ENCODE assay signal across 20 cellular contexts in genomic region chr13:50581586-50582196, GRCh38.
DNase-seq lines count a peak whose midpoint lies in the region; ATAC-seq, FAIRE-seq and TF ChIP-seq lines count a peak whose summit lies in the region.
"Had no signal": no experiment of that assay in that cellular context is flagged by ENCODE, and none has a peak within 500 bp of the region (broad histone marks: within the 10 kb centered on the region; RNA-seq: fewer than 3 reads in every experiment).

No MANE protein-coding gene starts in this region.

- H3K27ac ChIP-seq in cardiac muscle cell (peak overlapping the region; percentile 32), astrocyte (ENCODE audit: low read depth, low read length) (peak overlapping the region; percentile 60)
- H3K27ac ChIP-seq: RWPE1, SJSA1 had no signal

- H3K27me3 ChIP-seq in cardiac muscle cell (no peaks in the 10 kb centered on the region), astrocyte (ENCODE audit: insufficient read depth, low read length) (no peaks in the 10 kb centered on the region)
- H3K27me3 ChIP-seq: SJSA1 had no signal

- H3K9ac ChIP-seq in astrocyte (ENCODE audit: low read length) = peak overlapping the region; percentile 29

- FAIRE-seq in astrocyte (lab: Jason Lieb, UNC) = no peak
- FAIRE-seq: GM19239 had no signal

- no peak overlapping the region for H3K4me3 Mint-ChIP-seq in astrocyte (ENCODE audit: unreplicated experiment)
- no peak overlapping the region for H3K4me3 Mint-ChIP-seq in stimulated activated memory B cell treated with anti-CD40 and anti-IgM and Interleukin-4, amounts not matched to agents 10 μg/mL and 1 μg/mL and 100 μg/mL, for 72 hours
- H3K4me3 Mint-ChIP-seq: CD4-positive, alpha-beta memory T cell had no signal

- H3K27ac Mint-ChIP-seq in astrocyte (ENCODE audit: unreplicated experiment) = no peak overlapping the region
- H3K27ac Mint-ChIP-seq in stimulated activated memory B cell treated with anti-CD40 and anti-IgM and Interleukin-4, amounts not matched to agents 10 μg/mL and 1 μg/mL and 100 μg/mL, for 72 hours = peak overlapping the region; percentile 13
- H3K27ac Mint-ChIP-seq: CD4-positive, alpha-beta memory T cell had no signal

- H3K4me1 ChIP-seq in cardiac muscle cell (ENCODE audit: low read depth) (peaks cover 21% of the 10 kb centered on the region), astrocyte (ENCODE audit: insufficient read depth, low read length) (peaks cover 14% of the 10 kb centered on the region)
- H3K4me1 ChIP-seq: SJSA1 had no signal

- H3K4me2 ChIP-seq in astrocyte (ENCODE audit: low read length) = no peak overlapping the region

- H3K4me1 Mint-ChIP-seq in astrocyte (ENCODE audit: low read depth, unreplicated experiment) = peaks cover 30% of the 10 kb centered on the region
- H3K4me1 Mint-ChIP-seq in stimulated activated memory B cell treated with anti-CD40 and anti-IgM and Interleukin-4, amounts not matched to agents 10 μg/mL and 1 μg/mL and 100 μg/mL, for 72 hours = peaks cover 13% of the 10 kb centered on the region

- TF ChIP-seq CTCF in cardiac muscle cell (IDR thresholded peaks at IDR 0.05; ENCODE audit: low read depth, low read length) (no peak), astrocyte (IDR thresholded peaks at IDR 0.05; ENCODE audit: insufficient read depth, low read depth, low read length) (no peak)

- H3K36me3 Mint-ChIP-seq in astrocyte (ENCODE audit: low read depth, unreplicated experiment) = no peaks in the 10 kb centered on the region
- peaks cover 6% of the 10 kb centered on the region for H3K36me3 Mint-ChIP-seq in stimulated activated memory B cell treated with anti-CD40 and anti-IgM and Interleukin-4, amounts not matched to agents 10 μg/mL and 1 μg/mL and 100 μg/mL, for 72 hours

- H3K9me3 Mint-ChIP-seq in astrocyte (ENCODE audit: unreplicated experiment) = no peaks in the 10 kb centered on the region
- peaks cover 2% of the 10 kb centered on the region for H3K9me3 Mint-ChIP-seq in stimulated activated memory B cell treated with anti-CD40 and anti-IgM and Interleukin-4, amounts not matched to agents 10 μg/mL and 1 μg/mL and 100 μg/mL, for 72 hours
- H3K9me3 Mint-ChIP-seq: CD4-positive, alpha-beta memory T cell had no signal

- ATAC-seq in stimulated activated memory B cell treated with anti-CD40 and anti-IgM and Interleukin-4, amounts not matched to agents 10 μg/mL and 1 μg/mL and 100 μg/mL, for 72 hours = no peak
- ATAC-seq in GM18873 (IDR thresholded peaks at IDR 0.05; ENCODE audit: low FRiP score, unreplicated experiment) = no peak

- H3K79me2 ChIP-seq in astrocyte (ENCODE audit: insufficient read depth, low read length) = no peaks in the 10 kb centered on the region

- H2AFZ ChIP-seq in astrocyte (ENCODE audit: low read depth, low read length) = no peak overlapping the region

- DNase-seq in cardiac muscle cell (ENCODE audit: low read depth in 1 of 2, low spot score in 1 of 2) = no peak
- DNase-seq in cardiac septum (ENCODE audit: low spot score) = no peak
- DNase-seq in astrocyte (ENCODE audit: low read depth) = no peak
- DNase-seq in myocyte (ENCODE audit: low read depth) = peak; percentile 61
- DNase-seq in HPDE6-E6E7 (ENCODE audit: extremely low spot score) = no peak
- no peak for DNase-seq in activated naive CD4-positive, alpha-beta T cell (lab: John Stamatoyannopoulos, UW)
- DNase-seq: Calu3; CD4-positive, alpha-beta memory T cell; GF-D8; NCI-H1092 treated with DMSO at 0.1 percent for 48 hours; NCI-H146; NCI-H2081; NCI-H510A treated with DMSO at 0.1 percent for 48 hours; NCI-H82 had no signal

- intact Hi-C loops in cardiac septum (cut with DNase I) = no loop called here

- H3K4me3 ChIP-seq in cardiac muscle cell (no peak overlapping the region), astrocyte (ENCODE audit: insufficient read depth, low read depth, low read length) (no peak overlapping the region)
- H3K4me3 ChIP-seq: HAP-1, SJSA1 had no signal

- H3K9me3 ChIP-seq in cardiac muscle cell (ENCODE audit: low read depth) = no peaks in the 10 kb centered on the region
- H3K9me3 ChIP-seq in astrocyte (ENCODE audit: insufficient read depth, low read depth, low read length) = no peaks in the 10 kb centered on the region
- H3K9me3 ChIP-seq: HAP-1, SJSA1 had no signal

- no peaks in the 10 kb centered on the region for H3K36me3 ChIP-seq in cardiac muscle cell
- no peaks in the 10 kb centered on the region for H3K36me3 ChIP-seq in astrocyte (ENCODE audit: insufficient read depth, low read length)
- H3K36me3 ChIP-seq: HAP-1, SJSA1 had no signal

- no peaks in the 10 kb centered on the region for H4K20me1 ChIP-seq in astrocyte (ENCODE audit: insufficient read depth, low read length)

- no peaks in the 10 kb centered on the region for H3K27me3 Mint-ChIP-seq in astrocyte (ENCODE audit: low read depth, unreplicated experiment)
- H3K27me3 Mint-ChIP-seq in stimulated activated memory B cell treated with anti-CD40 and anti-IgM and Interleukin-4, amounts not matched to agents 10 μg/mL and 1 μg/mL and 100 μg/mL, for 72 hours = no peaks in the 10 kb centered on the region
